9 cellular contexts compared by ENCODE assay signal in the genomic region with DNA sequence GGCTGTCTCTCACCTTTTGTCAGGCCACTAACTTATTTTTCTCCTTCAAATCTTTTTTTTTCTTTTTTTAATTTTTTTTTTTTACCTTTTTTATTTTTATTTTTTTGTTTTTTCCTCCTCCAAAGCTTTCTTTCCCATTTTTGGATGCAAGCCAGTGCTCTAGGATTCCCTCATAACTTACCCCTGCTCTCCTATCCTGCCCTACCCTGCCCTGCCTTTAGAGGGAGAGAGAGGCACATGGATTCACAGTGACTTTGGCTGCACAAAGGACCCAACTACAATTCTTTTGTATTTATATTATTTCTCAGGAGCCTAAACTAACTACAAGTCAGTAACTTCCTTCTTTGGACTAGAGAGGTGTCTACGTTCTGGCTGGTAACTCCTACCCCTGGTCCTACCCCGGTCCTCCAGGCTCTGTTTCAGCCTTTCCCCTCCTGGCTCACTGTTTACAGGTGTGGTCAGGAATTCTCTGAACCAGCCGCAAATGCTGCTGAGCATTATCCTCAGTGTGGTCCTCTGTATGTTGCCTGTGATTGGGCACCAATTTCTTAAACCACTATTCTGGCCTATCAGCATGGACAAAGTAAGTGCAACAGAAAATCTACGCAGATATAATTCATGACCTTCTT. TPM values are rescaled to one million over a fixed set of nuclear protein-coding genes. Genes with fewer than 3 reads are reported as not detected.
DNase-seq lines count a peak whose midpoint lies in the region; ATAC-seq and TF ChIP-seq lines count a peak whose summit lies in the region.
"Had no signal": no experiment of that assay in that cellular context is flagged by ENCODE, and none has a peak within 500 bp of the region (broad histone marks: within the 10 kb centered on the region; RNA-seq: fewer than 3 reads in every experiment).

No MANE protein-coding gene starts in this region.

- no peak overlapping the region for H3K4me3 ChIP-seq in SU-DHL-6 (ENCODE audit: insufficient read depth, low read length, poor library complexity, severe bottlenecking)
- H3K4me3 ChIP-seq: BLaER1 had no signal

- no peak overlapping the region for H2AFZ ChIP-seq in SU-DHL-6 (ENCODE audit: low read depth, low read length, severe bottlenecking)

- H3K9ac ChIP-seq in SU-DHL-6 (ENCODE audit: low read length): no peak overlapping the region
- H3K9ac ChIP-seq: BLaER1 had no signal

- no peak for TF ChIP-seq POLR2A in erythroblast (IDR thresholded peaks at IDR 0.05; ENCODE audit: low read length)

- no peaks in the 10 kb centered on the region for H3K4me1 Mint-ChIP-seq in neural crest cell

- H3K27ac Mint-ChIP-seq in neural crest cell (ENCODE audit: unreplicated experiment): no peak overlapping the region

- H3K36me3 Mint-ChIP-seq in neural crest cell (ENCODE audit: low read depth): no peaks in the 10 kb centered on the region

- H3K9me3 ChIP-seq in SU-DHL-6 (ENCODE audit: insufficient read depth, low read length): no peaks in the 10 kb centered on the region
- H3K9me3 ChIP-seq: BLaER1 had no signal

- no peak for ATAC-seq in GM21717 (IDR thresholded peaks at IDR 0.05; ENCODE audit: unreplicated experiment)
- no peak for ATAC-seq in HG03025 (IDR thresholded peaks at IDR 0.05; ENCODE audit: low FRiP score, unreplicated experiment)

- TF ChIP-seq CTCF in SU-DHL-6 (IDR thresholded peaks at IDR 0.05; ENCODE audit: insufficient read depth, low read length, poor library complexity, severe bottlenecking) (peak; percentile 56), neural crest cell (conservative IDR thresholded peaks at IDR 0.05) (peak; percentile 69)

- no peaks in the 10 kb centered on the region for H3K27me3 ChIP-seq in SU-DHL-6 (ENCODE audit: low read length)
- H3K27me3 ChIP-seq: BLaER1 had no signal

- DNase-seq in DMS 273 (lab: John Stamatoyannopoulos, UW; ENCODE audit: unreplicated experiment) (peak; percentile 62), DMS 273 treated with DMSO at 0.1 percent for 48 hours (lab: John Stamatoyannopoulos, UW) (no peak), LHCN-M2 (ENCODE audit: low read depth) (peak; percentile 71), erythroblast (lab: John Stamatoyannopoulos, UW) (peak; percentile 52 to 55), neural crest cell (ENCODE audit: low read depth, low spot score) (no peak)

- H3K4me2 ChIP-seq in SU-DHL-6 (ENCODE audit: low read depth, low read length, poor library complexity, severe bottlenecking): no peak overlapping the region
- H3K4me2 ChIP-seq: BLaER1 had no signal

- H3K9me3 Mint-ChIP-seq in neural crest cell: no peaks in the 10 kb centered on the region

- no peaks in the 10 kb centered on the region for H3F3A ChIP-seq in SU-DHL-6 (ENCODE audit: insufficient read depth)

- H4K20me1 ChIP-seq in SU-DHL-6 (ENCODE audit: low read depth, low read length): no peaks in the 10 kb centered on the region
- H4K20me1 ChIP-seq: BLaER1 had no signal

- H3K79me2 ChIP-seq in SU-DHL-6 (ENCODE audit: insufficient read depth, low read length): no peaks in the 10 kb centered on the region

- no peaks in the 10 kb centered on the region for H3K9me2 ChIP-seq in SU-DHL-6 (replicated peaks; ENCODE audit: insufficient read depth, low read length)

- no peaks in the 10 kb centered on the region for H3K36me3 ChIP-seq in SU-DHL-6 (ENCODE audit: low read length)
- H3K36me3 ChIP-seq: BLaER1 had no signal

- no peak overlapping the region for H3K4me3 Mint-ChIP-seq in neural crest cell

- no peak overlapping the region for H3K27ac ChIP-seq in SU-DHL-6 (ENCODE audit: low read depth, low read length)
- H3K27ac ChIP-seq: BLaER1 had no signal

- H3K27me3 Mint-ChIP-seq in neural crest cell (ENCODE audit: low read depth): peaks cover 12% of the 10 kb centered on the region

RNA-seq across cellular contexts. Expression of a gene that starts 8.4 kb away (rescaled TPM):
- total RNA-seq in LHCN-M2 (2014; rRNA removed) (31.3 and 31.5 TPM in 2 replicates), neural crest cell (17.4 and 20.1 TPM in 2 replicates)
- 32.8 TPM for polyA plus RNA-seq in LHCN-M2 (2012)

Comparison
In these comparisons a context has a peak if more than half of its experiments do, and no peak if none do; other contexts are left out.
1. DNase-seq: peak in DMS 273 (single experiment), LHCN-M2 (single experiment) and erythroblast (2 of 2); none in DMS 273 treated with DMSO at 0.1 percent for 48 hours (single experiment) and neural crest cell (single experiment).